Comparison of ENCODE assay signal across 8 cellular contexts in the genomic region with DNA sequence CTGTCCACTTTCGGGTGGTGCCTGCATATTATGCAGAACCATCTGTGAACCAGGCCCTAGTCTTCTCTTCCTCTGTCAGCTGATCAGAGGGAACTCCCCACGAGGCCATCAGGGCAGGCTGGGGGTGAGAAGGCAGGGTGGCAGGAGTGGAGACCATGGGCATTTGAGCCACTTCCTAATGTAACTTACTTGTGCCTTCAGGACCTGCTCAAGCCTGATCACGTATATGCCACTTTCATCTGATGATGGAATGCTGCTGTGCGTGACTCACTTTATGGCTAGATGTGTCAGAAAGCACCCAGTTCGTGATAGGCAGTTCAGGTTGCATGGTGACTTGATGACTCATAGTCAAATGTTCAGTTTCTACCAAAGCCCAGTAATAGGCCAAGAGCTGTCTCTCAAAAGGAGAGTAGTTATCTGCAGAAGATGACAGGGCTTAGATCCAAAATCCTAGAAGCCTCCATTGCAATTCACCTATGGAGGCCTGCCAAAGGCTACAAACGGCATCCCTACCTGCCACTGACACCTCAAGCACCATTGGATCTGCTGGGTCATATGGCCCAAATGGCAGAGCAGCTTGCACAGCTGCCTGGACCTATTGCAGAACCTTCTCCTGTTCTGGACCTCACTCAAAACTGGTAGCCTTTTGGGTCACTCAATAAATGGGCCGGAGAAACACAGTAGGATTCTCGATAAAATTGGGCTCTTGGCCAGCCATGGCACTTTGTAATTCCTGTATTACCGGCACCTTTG.
DNase-seq lines count a peak whose midpoint lies in the region; ATAC-seq and TF ChIP-seq lines count a peak whose summit lies in the region.
"Not testable (repeated sequence)": the region's sequence is repeated elsewhere in the genome, so short reads cannot be mapped to it uniquely, and the experiment has no call there.

No MANE protein-coding gene starts in this region.

- in situ Hi-C loops in astrocyte of the cerebellum (cut with HindIII; ENCODE audit: low sequenced_read_pairs) = not testable (repeated sequence)

- peaks cover 65% of the 10 kb centered on the region for H3K4me1 Mint-ChIP-seq in activated CD8-positive, alpha-beta memory T cell treated with anti-CD3 and anti-CD28 coated beads, Interleukin-2, amount 10 ng/mL, durations not matched to agents 7 days and 5 days
- peaks cover 57% of the 10 kb centered on the region for H3K4me1 Mint-ChIP-seq in stimulated activated naive CD8-positive, alpha-beta T cell treated with anti-CD3 and anti-CD28 coated beads, Interleukin-15, amount 100 ng/mL, for 72 hours

- ATAC-seq in activated CD8-positive, alpha-beta memory T cell treated with anti-CD3 and anti-CD28 coated beads, Interleukin-2, amount 10 ng/mL, durations not matched to agents 7 days and 5 days = not testable (repeated sequence)
- ATAC-seq in stimulated activated naive CD8-positive, alpha-beta T cell treated with anti-CD3 and anti-CD28 coated beads, Interleukin-15, amount 100 ng/mL, for 72 hours = peak; percentile 15

- not testable (repeated sequence) for H4K20me1 ChIP-seq in Karpas-422 (ENCODE audit: insufficient read depth, low read depth, low read length)

- H3K79me2 ChIP-seq in Karpas-422 (ENCODE audit: low read length) = not testable (repeated sequence)

- not testable (repeated sequence) for H3K9me3 Mint-ChIP-seq in activated CD8-positive, alpha-beta memory T cell treated with anti-CD3 and anti-CD28 coated beads, Interleukin-2, amount 10 ng/mL, durations not matched to agents 7 days and 5 days (ENCODE audit: low read depth); stimulated activated naive CD8-positive, alpha-beta T cell treated with anti-CD3 and anti-CD28 coated beads, Interleukin-15, amount 100 ng/mL, for 72 hours

- not testable (repeated sequence) for H2AFZ ChIP-seq in Karpas-422 (ENCODE audit: low read length)

- not testable (repeated sequence) for H3K9ac ChIP-seq in Karpas-422 (ENCODE audit: low read length); skeletal muscle satellite cell (ENCODE audit: low read depth, low read length)

- not testable (repeated sequence) for TF ChIP-seq CTCF in astrocyte of the cerebellum (IDR thresholded peaks at IDR 0.05; ENCODE audit: low read depth, low read length, missing control alignments); foreskin fibroblast (IDR thresholded peaks at IDR 0.05; ENCODE audit: low read depth, low read length)

- peak overlapping the region; percentile 37 for H3K27ac Mint-ChIP-seq in activated CD8-positive, alpha-beta memory T cell treated with anti-CD3 and anti-CD28 coated beads, Interleukin-2, amount 10 ng/mL, durations not matched to agents 7 days and 5 days
- peak overlapping the region; percentile 59 to 82 for H3K27ac Mint-ChIP-seq in stimulated activated naive CD8-positive, alpha-beta T cell treated with anti-CD3 and anti-CD28 coated beads, Interleukin-15, amount 100 ng/mL, for 72 hours

- DNase-seq in EL (peak; percentile 93), Karpas-422 (peak; percentile 69), SIG-M5 (lab: John Stamatoyannopoulos, UW) (peak; percentile 5), astrocyte of the cerebellum (ENCODE audit: low read depth) (peak; percentile 46), foreskin fibroblast (peak; percentile 90 to 93)
- peak; percentile 80 for DNase-seq in activated CD8-positive, alpha-beta memory T cell treated with anti-CD3 and anti-CD28 coated beads, Interleukin-2, amount 10 ng/mL, durations not matched to agents 7 days and 5 days
- DNase-seq in stimulated activated naive CD8-positive, alpha-beta T cell treated with anti-CD3 and anti-CD28 coated beads, Interleukin-15, amount 100 ng/mL, for 72 hours = peak; percentile 59 to 80

- H3K36me3 Mint-ChIP-seq in activated CD8-positive, alpha-beta memory T cell treated with anti-CD3 and anti-CD28 coated beads, Interleukin-2, amount 10 ng/mL, durations not matched to agents 7 days and 5 days = not testable (repeated sequence)

- H3K27me3 ChIP-seq in Karpas-422 (ENCODE audit: low read length); skeletal muscle satellite cell (ENCODE audit: control insufficient read depth, insufficient read depth, low read length): not testable (repeated sequence)

- not testable (repeated sequence) for H3K27me3 Mint-ChIP-seq in activated CD8-positive, alpha-beta memory T cell treated with anti-CD3 and anti-CD28 coated beads, Interleukin-2, amount 10 ng/mL, durations not matched to agents 7 days and 5 days
- peaks cover 13% of the 10 kb centered on the region for H3K27me3 Mint-ChIP-seq in stimulated activated naive CD8-positive, alpha-beta T cell treated with anti-CD3 and anti-CD28 coated beads, Interleukin-15, amount 100 ng/mL, for 72 hours

- not testable (repeated sequence) for H3K4me3 ChIP-seq in Karpas-422 (ENCODE audit: low read length); astrocyte of the cerebellum (ENCODE audit: low read depth, low read length); foreskin fibroblast (ENCODE audit: low read depth in 1 of 2, low read length in 2 of 2); skeletal muscle satellite cell (ENCODE audit: low read length)

- H3K9me2 ChIP-seq in Karpas-422 (replicated peaks; ENCODE audit: insufficient read depth, low read length) = not testable (repeated sequence)

- not testable (repeated sequence) for H3K9me3 ChIP-seq in Karpas-422 (ENCODE audit: low read length); skeletal muscle satellite cell (replicated peaks; ENCODE audit: low read length)

- not testable (repeated sequence) for H3K4me3 Mint-ChIP-seq in activated CD8-positive, alpha-beta memory T cell treated with anti-CD3 and anti-CD28 coated beads, Interleukin-2, amount 10 ng/mL, durations not matched to agents 7 days and 5 days
- peak overlapping the region in 1 of 2 donors; percentile 10 for H3K4me3 Mint-ChIP-seq in stimulated activated naive CD8-positive, alpha-beta T cell treated with anti-CD3 and anti-CD28 coated beads, Interleukin-15, amount 100 ng/mL, for 72 hours

- H3K4me1 ChIP-seq in Karpas-422 (ENCODE audit: low read length) (peaks cover 56% of the 10 kb centered on the region), skeletal muscle satellite cell (ENCODE audit: control insufficient read depth, insufficient read depth, low read length) (peaks cover 17% of the 10 kb centered on the region)

- not testable (repeated sequence) for H3K27ac ChIP-seq in Karpas-422 (ENCODE audit: low read length)

- CTCF ChIA-PET in activated CD8-positive, alpha-beta memory T cell treated with anti-CD3 and anti-CD28 coated beads, Interleukin-2, amount 10 ng/mL, durations not matched to agents 7 days and 5 days (lab: Charles Lee) = interaction anchor here (1.3 kb wide), 1 partner anchor 9 kb away, joined by 3 read pairs; no protein-coding TSS in a partner anchor

- H3K4me2 ChIP-seq in Karpas-422 (ENCODE audit: low read depth, low read length, poor library complexity, severe bottlenecking) (peak overlapping the region; percentile 34), skeletal muscle satellite cell (ENCODE audit: low read length) (peak overlapping the region; percentile 53)

- not testable (repeated sequence) for H3K36me3 ChIP-seq in Karpas-422 (ENCODE audit: insufficient read depth, low read length); skeletal muscle satellite cell (ENCODE audit: insufficient read depth, low read length)

Comparison
In these comparisons a context has a peak if more than half of its experiments do, and no peak if none do; other contexts are left out.
1. DNase-seq: peak in every context shown above with its lines; median percentile 93 in EL; 92 in foreskin fibroblast; 80 in activated CD8-positive, alpha-beta memory T cell treated with anti-CD3 and anti-CD28 coated beads, Interleukin-2, amount 10 ng/mL, durations not matched to agents 7 days and 5 days; 70 in stimulated activated naive CD8-positive, alpha-beta T cell treated with anti-CD3 and anti-CD28 coated beads, Interleukin-15, amount 100 ng/mL, for 72 hours; 69 in Karpas-422; 46 in astrocyte of the cerebellum; 5 in SIG-M5.